ENCODE assay signal across 8 cellular contexts in the genomic region with DNA sequence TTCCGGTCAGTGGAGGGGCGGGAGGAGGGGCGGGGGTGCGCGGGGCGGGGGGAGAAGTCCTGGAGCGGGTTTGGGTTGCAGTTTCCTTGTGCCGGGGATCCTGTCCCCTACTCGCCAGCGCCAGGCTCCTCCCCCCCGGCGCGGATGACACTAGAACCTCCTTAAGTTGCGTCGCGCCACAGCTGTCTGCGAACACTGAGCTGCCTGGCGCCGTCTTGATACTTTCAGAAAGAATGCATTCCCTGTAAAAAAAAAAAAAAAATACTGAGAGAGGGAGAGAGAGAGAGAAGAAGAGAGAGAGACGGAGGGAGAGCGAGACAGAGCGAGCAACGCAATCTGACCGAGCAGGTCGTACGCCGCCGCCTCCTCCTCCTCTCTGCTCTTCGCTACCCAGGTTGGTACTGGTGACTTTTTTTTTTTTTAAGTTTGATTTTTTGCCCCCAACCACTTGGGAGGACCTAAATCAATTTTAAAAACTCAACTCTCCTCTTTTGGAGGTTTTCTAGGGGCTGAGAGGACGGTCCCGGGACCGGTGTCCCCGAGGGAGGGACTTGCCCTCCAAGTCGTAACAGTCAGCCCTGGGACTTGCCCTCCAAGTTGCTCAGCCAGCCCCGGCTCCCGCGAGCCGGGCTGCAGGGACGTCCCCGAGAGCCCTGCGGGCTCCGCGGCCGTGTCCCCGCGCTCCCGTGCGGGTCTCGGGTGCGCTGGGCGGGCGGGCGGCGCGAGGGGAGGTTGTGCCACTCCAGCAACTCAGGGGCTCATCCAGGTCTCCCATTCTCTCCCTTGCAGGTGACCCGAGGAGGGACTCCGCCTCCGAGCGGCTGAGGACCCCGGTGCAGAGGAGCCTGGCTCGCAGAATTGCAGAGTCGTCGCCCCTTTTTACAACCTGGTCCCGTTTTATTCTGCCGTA. TPM values are rescaled to one million over a fixed set of nuclear protein-coding genes. Genes with fewer than 3 reads are reported as not detected.
DNase-seq lines count a peak whose midpoint lies in the region; ATAC-seq and TF ChIP-seq lines count a peak whose summit lies in the region.

A gene (plus strand): TSS at position 191 of the 910 bp plus-strand sequence. CDS start 968 bp downstream, outside the sequence.

- peak within 1 kb of the TSS; percentile 99 for H3K27ac Mint-ChIP-seq in activated CD4-positive, alpha-beta memory T cell treated with anti-CD3 and anti-CD28 coated beads for 36 hours
- peak within 1 kb of the TSS; percentile 92 for H3K27ac Mint-ChIP-seq in endodermal cell
- H3K27ac Mint-ChIP-seq in naive thymus-derived CD8-positive, alpha-beta T cell: peak within 1 kb of the TSS; percentile 95 to 99 (median 97)

- no peak within 1 kb of the TSS for H3K27ac ChIP-seq in endodermal cell (ENCODE audit: low read depth, low read length)
- peak within 1 kb of the TSS in 2 of 3 donors; percentile 61 to 65 for H3K27ac ChIP-seq in thyroid gland

- H3K9me3 Mint-ChIP-seq in activated CD4-positive, alpha-beta memory T cell treated with anti-CD3 and anti-CD28 coated beads for 36 hours: no peaks in the 10 kb centered on the region
- no peaks in the 10 kb centered on the region for H3K9me3 Mint-ChIP-seq in endodermal cell
- H3K9me3 Mint-ChIP-seq in naive thymus-derived CD8-positive, alpha-beta T cell: peaks cover 0 to 4% (median 0%) of the 10 kb centered on the region in 9 donors

- H3K27me3 Mint-ChIP-seq in activated CD4-positive, alpha-beta memory T cell treated with anti-CD3 and anti-CD28 coated beads for 36 hours: peaks cover 18% of the 10 kb centered on the region
- H3K27me3 Mint-ChIP-seq in endodermal cell (ENCODE audit: insufficient read depth): peaks cover 69% of the 10 kb centered on the region
- H3K27me3 Mint-ChIP-seq in naive thymus-derived CD8-positive, alpha-beta T cell: peaks cover 8 to 18% (median 17%) of the 10 kb centered on the region in 5 donors

- ATAC-seq in GM19397 (IDR thresholded peaks at IDR 0.05; ENCODE audit: unreplicated experiment): peak; percentile 34
- ATAC-seq in naive thymus-derived CD8-positive, alpha-beta T cell: peak; percentile 49 to 65

- H3K4me1 Mint-ChIP-seq in activated CD4-positive, alpha-beta memory T cell treated with anti-CD3 and anti-CD28 coated beads for 36 hours (ENCODE audit: low read depth): peaks cover 37% of the 10 kb centered on the region
- H3K4me1 Mint-ChIP-seq in endodermal cell: peaks cover 47% of the 10 kb centered on the region
- peaks cover 29 to 73% (median 53%) of the 10 kb centered on the region in 4 donors for H3K4me1 Mint-ChIP-seq in naive thymus-derived CD8-positive, alpha-beta T cell

- peak within 1 kb of the TSS; percentile 51 for H3K4me3 ChIP-seq in AG09309 (ENCODE audit: control insufficient read depth, low read depth, low read length)
- H3K4me3 ChIP-seq in endodermal cell (ENCODE audit: low read length): peak within 1 kb of the TSS; percentile 97
- peak within 1 kb of the TSS; percentile 50 to 59 (median 53) for H3K4me3 ChIP-seq in thyroid gland (replicated peaks in 1 of 3)

- H3K27me3 ChIP-seq in endodermal cell (ENCODE audit: control insufficient read depth, insufficient read depth, low read length, poor library complexity, severe bottlenecking) (peaks cover 62% of the 10 kb centered on the region), thyroid gland (peaks cover 30% of the 10 kb centered on the region)

- H3K4me1 ChIP-seq in endodermal cell (ENCODE audit: control insufficient read depth, insufficient read depth, low read length) (peaks cover 16% of the 10 kb centered on the region), thyroid gland (peaks cover 30 to 40% of the 10 kb centered on the region in 2 donors)

- intact Hi-C loops in activated CD4-positive, alpha-beta memory T cell treated with anti-CD3 and anti-CD28 coated beads for 36 hours (cut with micrococcal nuclease): loop anchor here (2.0 to 10.0 kb wide), 8 partner anchors 182 to 1248 kb away; a partner anchor contains a TSS
- intact Hi-C loops in thyroid gland (cut with DNase I): loop anchor here (10.0 kb wide), 1 partner anchor 820 kb away; no protein-coding TSS in a partner anchor

- TF ChIP-seq POLR2A in thyroid gland (IDR thresholded peaks at IDR 0.05): peak in 1 of 2 donors; percentile 57

- no peak for DNase-seq in AG09309 (ENCODE audit: low read depth)
- peak; percentile 13 for DNase-seq in HT1080 (ENCODE audit: low read depth)
- peak; percentile 90 for DNase-seq in activated CD4-positive, alpha-beta memory T cell treated with anti-CD3 and anti-CD28 coated beads for 36 hours
- DNase-seq in endodermal cell: peak; percentile 88
- peak; percentile 66 to 89 (median 76) for DNase-seq in naive thymus-derived CD8-positive, alpha-beta T cell
- peak; percentile 88 to 89 for DNase-seq in thyroid gland
- no peak for DNase-seq in MV-4-11 (lab: John Stamatoyannopoulos, UW)

- TF ChIP-seq CTCF in AG09309 (IDR thresholded peaks at IDR 0.05; ENCODE audit: control insufficient read depth, insufficient read depth, low read depth, low read length, missing control alignments) (no peak), endodermal cell (conservative IDR thresholded peaks at IDR 0.05) (no peak), thyroid gland (IDR thresholded peaks at IDR 0.05) (no peak)

- WGBS in endodermal cell (ENCODE audit: insufficient coverage in 1 of 2, insufficient read length in 1 of 2), 2 experiments: 0% methylated on average over 10 to 65 of the region's 65 CpGs
- WGBS in thyroid gland, 2 donors: 1 to 2% methylated on average over 35 to 45 of the region's 65 CpGs

- peaks cover 13% of the 10 kb centered on the region for H3K36me3 ChIP-seq in endodermal cell (ENCODE audit: control insufficient read depth, insufficient read depth, low read length)
- no peaks in the 10 kb centered on the region for H3K36me3 ChIP-seq in thyroid gland

- peaks cover 53% of the 10 kb centered on the region for H3K36me3 Mint-ChIP-seq in activated CD4-positive, alpha-beta memory T cell treated with anti-CD3 and anti-CD28 coated beads for 36 hours
- H3K36me3 Mint-ChIP-seq in endodermal cell (ENCODE audit: low read depth): peaks cover 37% of the 10 kb centered on the region
- H3K36me3 Mint-ChIP-seq in naive thymus-derived CD8-positive, alpha-beta T cell: peaks cover 0 to 20% (median 2%) of the 10 kb centered on the region in 3 donors

- peak within 1 kb of the TSS; percentile 57 for H3K9ac ChIP-seq in endodermal cell (ENCODE audit: extremely low read depth, low read length, poor library complexity, severe bottlenecking)

- peak within 1 kb of the TSS; percentile 99 for H3K4me3 Mint-ChIP-seq in activated CD4-positive, alpha-beta memory T cell treated with anti-CD3 and anti-CD28 coated beads for 36 hours
- H3K4me3 Mint-ChIP-seq in endodermal cell: peak within 1 kb of the TSS; percentile 86
- peak within 1 kb of the TSS; percentile 93 to 100 (median 98) for H3K4me3 Mint-ChIP-seq in naive thymus-derived CD8-positive, alpha-beta T cell

- CTCF ChIA-PET in activated CD4-positive, alpha-beta memory T cell treated with anti-CD3 and anti-CD28 coated beads for 36 hours (lab: Charles Lee): no interaction called here

- POLR2A ChIA-PET in activated CD4-positive, alpha-beta memory T cell treated with anti-CD3 and anti-CD28 coated beads for 36 hours (lab: Charles Lee): interaction anchor here (1.0 kb wide), 1 partner anchor 82 kb away, joined by 4 read pairs; no protein-coding TSS in a partner anchor
- POLR2A ChIA-PET in naive thymus-derived CD8-positive, alpha-beta T cell (lab: Charles Lee): interaction anchor here (0.6 to 2.1 kb wide), 11 partner anchors 12 to 390 kb away, joined by 3 to 8 read pairs (median 4); no protein-coding TSS in a partner anchor

- H3K9me3 ChIP-seq in endodermal cell (ENCODE audit: control insufficient read depth, low read length): no peaks in the 10 kb centered on the region
- H3K9me3 ChIP-seq in thyroid gland: no peaks in the 10 kb centered on the region

RNA-seq across cellular contexts. Expression of the gene that starts here (rescaled TPM):
- 0.68 and 1.2 TPM in 2 replicates for total RNA-seq in HT1080 (2014; rRNA removed; shearing (Covaris generic))
- polyA plus RNA-seq in HT1080 (2015; cell fraction: cytosol; rRNA removed): 5.2 and 6.9 TPM in 2 replicates
- polyA plus RNA-seq in HT1080 (2015; cell fraction: nucleus; rRNA removed): 7.0 and 8.6 TPM in 2 replicates
- 10 to 100 TPM; 46.3 to 47.4 TPM for total RNA-seq in activated CD4-positive, alpha-beta memory T cell treated with anti-CD3 and anti-CD28 coated beads for 36 hours
- total RNA-seq in endodermal cell: 100 to 1,000 TPM in 1 of 2 donors, 10 to 100 TPM in 1; 51.3 to 103 TPM
- 6.0 TPM for polyA plus RNA-seq in endodermal cell (2013, experiment 1 of 2)
- 6.7 TPM for polyA plus RNA-seq in endodermal cell (2013, experiment 2 of 2)
- 10 to 100 TPM; 23.5 to 23.9 TPM for total RNA-seq in naive thymus-derived CD8-positive, alpha-beta T cell
- polyA plus RNA-seq in naive thymus-derived CD8-positive, alpha-beta T cell: 10 to 100 TPM; 20.5 to 27.7 (median 23.9) TPM
- 1 to 10 TPM; 1.1 to 3.8 (median 1.9) TPM for total RNA-seq in thyroid gland

Comparison
In these comparisons a context has a peak if more than half of its experiments do, and no peak if none do; other contexts are left out.
1. RNA of the gene that starts here (total RNA-seq): 51.3 to 103 TPM in endodermal cell, 46.3 to 47.4 TPM in activated CD4-positive, alpha-beta memory T cell treated with anti-CD3 and anti-CD28 coated beads for 36 hours and 23.5 to 23.9 TPM in naive thymus-derived CD8-positive, alpha-beta T cell; 1.1 to 3.8 TPM in thyroid gland and 0.68 to 1.2 TPM in HT1080; every median in the first group is over 4 times any median in the second.
2. DNase-seq: peak in HT1080 (single experiment), activated CD4-positive, alpha-beta memory T cell treated with anti-CD3 and anti-CD28 coated beads for 36 hours (single experiment), endodermal cell (single experiment), naive thymus-derived CD8-positive, alpha-beta T cell (10 of 10) and thyroid gland (2 of 2); none in AG09309 (single experiment) and MV-4-11 (single experiment).
3. Peak in every context shown above with its lines, with median percentiles within 50 percentile points of each other: H3K4me3 ChIP-seq, H3K27ac Mint-ChIP-seq and H3K4me3 Mint-ChIP-seq.